ENCODE assay signal across 9 cellular contexts in the genomic region with DNA sequence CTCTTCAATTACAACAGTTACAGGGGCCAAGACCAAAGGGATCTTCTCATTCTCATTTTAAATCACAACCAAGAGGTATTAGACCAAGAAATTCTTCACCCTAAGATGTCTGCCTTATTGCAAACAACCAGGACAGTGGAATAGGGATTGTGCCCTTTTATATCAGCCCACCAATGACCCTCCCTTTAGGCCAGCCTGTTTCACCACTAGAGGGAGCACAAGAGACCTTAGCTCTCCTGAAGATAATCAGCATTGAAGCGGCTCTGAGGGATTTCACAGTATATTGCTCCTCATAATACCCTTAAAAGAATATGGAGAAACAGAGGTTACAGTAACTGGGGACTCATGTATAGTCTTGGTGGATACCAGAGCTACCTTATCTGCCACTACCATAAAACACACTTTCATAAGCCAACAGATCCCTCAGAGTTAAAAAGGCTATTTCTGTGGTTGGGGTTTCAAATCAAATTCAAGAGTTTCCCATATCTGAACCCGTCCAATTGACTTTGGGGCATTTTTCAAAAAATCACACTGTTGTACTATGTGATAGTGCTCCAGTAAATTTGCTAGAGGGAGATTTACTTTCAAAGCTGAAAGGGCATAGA. TPM values are rescaled to one million over a fixed set of nuclear protein-coding genes. Genes with fewer than 3 reads are reported as not detected.
A peak's percentile ranks its signal among the peaks of the same experiment; 100 is the strongest.
DNase-seq lines count a peak whose midpoint lies in the region; ATAC-seq, FAIRE-seq and TF ChIP-seq lines count a peak whose summit lies in the region.
"Not testable (repeated sequence)": the region's sequence is repeated elsewhere in the genome, so short reads cannot be mapped to it uniquely, and the experiment has no call there.
"Had no signal": no experiment of that assay in that cellular context is flagged by ENCODE, and none has a peak within 500 bp of the region (broad histone marks: within the 10 kb centered on the region; RNA-seq: fewer than 3 reads in every experiment).

No MANE protein-coding gene starts in this region.

- H3K36me3 Mint-ChIP-seq in activated T-cell treated with anti-CD3 and anti-CD28 coated beads, Interleukin-2, amount 50 U/mL, for 72 hours (ENCODE audit: insufficient read depth in 2 of 2); stimulated activated naive B cell treated with anti-CD40 and anti-IgM and Interleukin-4, amounts not matched to agents 10 μg/mL and 1 μg/mL and 100 μg/mL, for 72 hours: not testable (repeated sequence)

- H3K27ac Mint-ChIP-seq in activated T-cell treated with anti-CD3 and anti-CD28 coated beads, Interleukin-2, amount 50 U/mL, for 72 hours; stimulated activated naive B cell treated with anti-CD40 and anti-IgM and Interleukin-4, amounts not matched to agents 10 μg/mL and 1 μg/mL and 100 μg/mL, for 72 hours: not testable (repeated sequence)

- not testable (repeated sequence) for H3K4me1 ChIP-seq in lower lobe of right lung

- TF ChIP-seq CTCF in D721Med (IDR thresholded peaks at IDR 0.05; ENCODE audit: insufficient read depth, missing control alignments) (peak; percentile 37), lower lobe of right lung (IDR thresholded peaks at IDR 0.05) (peak; percentile 59)

- H3K36me3 ChIP-seq in lower lobe of right lung = not testable (repeated sequence)

- H3K27me3 Mint-ChIP-seq in activated T-cell treated with anti-CD3 and anti-CD28 coated beads, Interleukin-2, amount 50 U/mL, for 72 hours (ENCODE audit: low read depth); stimulated activated naive B cell treated with anti-CD40 and anti-IgM and Interleukin-4, amounts not matched to agents 10 μg/mL and 1 μg/mL and 100 μg/mL, for 72 hours: not testable (repeated sequence)

- H3K4me3 Mint-ChIP-seq in activated T-cell treated with anti-CD3 and anti-CD28 coated beads, Interleukin-2, amount 50 U/mL, for 72 hours; stimulated activated naive B cell treated with anti-CD40 and anti-IgM and Interleukin-4, amounts not matched to agents 10 μg/mL and 1 μg/mL and 100 μg/mL, for 72 hours: not testable (repeated sequence)

- ATAC-seq in GM21360 (IDR thresholded peaks at IDR 0.05; ENCODE audit: unreplicated experiment) (peak; percentile 66), HG03439 (IDR thresholded peaks at IDR 0.05; ENCODE audit: unreplicated experiment) (peak; percentile 56), esophagus mucosa (peak; percentile 36), lower lobe of right lung (peak; percentile 78)
- ATAC-seq in activated T-cell treated with anti-CD3 and anti-CD28 coated beads, Interleukin-2, amount 50 U/mL, for 72 hours (replicated peaks in 1 of 2) = peak; percentile 72 to 76
- peak; percentile 85 to 90 for ATAC-seq in stimulated activated naive B cell treated with anti-CD40 and anti-IgM and Interleukin-4, amounts not matched to agents 10 μg/mL and 1 μg/mL and 100 μg/mL, for 72 hours (replicated peaks)

- not testable (repeated sequence) for DNase-seq in D721Med (ENCODE audit: insufficient read length, low spot score); activated T-cell treated with anti-CD3 and anti-CD28 coated beads, Interleukin-2, amount 50 U/mL, for 72 hours; lower lobe of right lung; stimulated activated naive B cell treated with anti-CD40 and anti-IgM and Interleukin-4, amounts not matched to agents 10 μg/mL and 1 μg/mL and 100 μg/mL, for 72 hours
- DNase-seq in OCI-M1 (lab: John Stamatoyannopoulos, UW) = peak; percentile 35

- peak; percentile 95 for FAIRE-seq in D721Med (lab: Jason Lieb, UNC)

- H3K9me3 ChIP-seq in lower lobe of right lung = not testable (repeated sequence)

- not testable (repeated sequence) for H3K27me3 ChIP-seq in lower lobe of right lung (ENCODE audit: low read depth)

- not testable (repeated sequence) for H3K9me3 Mint-ChIP-seq in activated T-cell treated with anti-CD3 and anti-CD28 coated beads, Interleukin-2, amount 50 U/mL, for 72 hours; stimulated activated naive B cell treated with anti-CD40 and anti-IgM and Interleukin-4, amounts not matched to agents 10 μg/mL and 1 μg/mL and 100 μg/mL, for 72 hours

- intact Hi-C loops in lower lobe of right lung (cut with DNase I) = not testable (repeated sequence)

- H3K4me3 ChIP-seq in lower lobe of right lung = not testable (repeated sequence)

- H3K4me1 Mint-ChIP-seq in activated T-cell treated with anti-CD3 and anti-CD28 coated beads, Interleukin-2, amount 50 U/mL, for 72 hours (ENCODE audit: low read depth); stimulated activated naive B cell treated with anti-CD40 and anti-IgM and Interleukin-4, amounts not matched to agents 10 μg/mL and 1 μg/mL and 100 μg/mL, for 72 hours: not testable (repeated sequence)

- H3K27ac ChIP-seq in lower lobe of right lung = not testable (repeated sequence)

RNA-seq across cellular contexts. Expression of a gene that starts 11.5 kb away (rescaled TPM):
- not detected for total RNA-seq in activated T-cell treated with anti-CD3 and anti-CD28 coated beads, Interleukin-2, amount 50 U/mL, for 72 hours
- total RNA-seq in esophagus mucosa (not detected), lower lobe of right lung (not detected)
- total RNA-seq: temporal lobe had no signal

Comparison
In these comparisons a context has a peak if more than half of its experiments do, and no peak if none do; other contexts are left out.
1. ATAC-seq: peak in every context shown above with its lines; median percentile 88 in stimulated activated naive B cell treated with anti-CD40 and anti-IgM and Interleukin-4, amounts not matched to agents 10 μg/mL and 1 μg/mL and 100 μg/mL, for 72 hours; 78 in lower lobe of right lung; 74 in activated T-cell treated with anti-CD3 and anti-CD28 coated beads, Interleukin-2, amount 50 U/mL, for 72 hours; 66 in GM21360; 56 in HG03439; 36 in esophagus mucosa.